ENCODE assay signal across 8 cellular contexts in genomic region chr16:12573730-12574383, GRCh38.
DNase-seq lines count a peak whose midpoint lies in the region; ATAC-seq and TF ChIP-seq lines count a peak whose summit lies in the region.

No MANE protein-coding gene starts in this region.

- DNase-seq in SIG-M5 treated with dmso at 0.1 percent for 504 hours (lab: John Stamatoyannopoulos, UW; ENCODE audit: unreplicated experiment) = peak; percentile 41
- no peak for DNase-seq in SIG-M5 (lab: John Stamatoyannopoulos, UW)
- DNase-seq in NOMO-1 (lab: John Stamatoyannopoulos, UW; ENCODE audit: unreplicated experiment in 2 of 2) = peak; percentile 25 to 52
- peak; percentile 79 for DNase-seq in activated CD8-positive, alpha-beta memory T cell treated with anti-CD3 and anti-CD28 coated beads, Interleukin-2, amount 10 ng/mL, durations not matched to agents 7 days and 5 days
- peak; percentile 30 for DNase-seq in fibroblast of mammary gland (ENCODE audit: low read depth)
- peak; percentile 51 for DNase-seq in transverse colon

- H3K4me3 Mint-ChIP-seq in activated CD8-positive, alpha-beta memory T cell treated with anti-CD3 and anti-CD28 coated beads, Interleukin-2, amount 10 ng/mL, durations not matched to agents 7 days and 5 days = no peak overlapping the region

- peak; percentile 75 for ATAC-seq in activated CD8-positive, alpha-beta memory T cell treated with anti-CD3 and anti-CD28 coated beads, Interleukin-2, amount 10 ng/mL, durations not matched to agents 7 days and 5 days
- ATAC-seq in GM19324 (IDR thresholded peaks at IDR 0.05; ENCODE audit: low FRiP score, unreplicated experiment) = no peak

- no peak for TF ChIP-seq POLR2A in transverse colon (IDR thresholded peaks at IDR 0.05)

- H3K27me3 ChIP-seq in neutrophil (no peaks in the 10 kb centered on the region), transverse colon (no peaks in the 10 kb centered on the region)

- H3K36me3 Mint-ChIP-seq in activated CD8-positive, alpha-beta memory T cell treated with anti-CD3 and anti-CD28 coated beads, Interleukin-2, amount 10 ng/mL, durations not matched to agents 7 days and 5 days = peaks cover 4% of the 10 kb centered on the region

- H3K4me1 ChIP-seq in neutrophil (ENCODE audit: control insufficient read depth in 1 of 2, insufficient read depth in 1 of 2, low read depth in 1 of 2, low read length in 1 of 2) (peaks cover 6 to 17% of the 10 kb centered on the region in 2 experiments), transverse colon (no peaks in the 10 kb centered on the region)

- H3K9me3 ChIP-seq in neutrophil (no peaks in the 10 kb centered on the region), transverse colon (no peaks in the 10 kb centered on the region)

- CTCF ChIA-PET in activated CD8-positive, alpha-beta memory T cell treated with anti-CD3 and anti-CD28 coated beads, Interleukin-2, amount 10 ng/mL, durations not matched to agents 7 days and 5 days (lab: Charles Lee) = interaction anchor here (1.1 to 2.9 kb wide), 10 partner anchors 9 to 479 kb away, joined by 3 to 24 read pairs (median 5); no protein-coding TSS in a partner anchor

- H3K9me3 Mint-ChIP-seq in activated CD8-positive, alpha-beta memory T cell treated with anti-CD3 and anti-CD28 coated beads, Interleukin-2, amount 10 ng/mL, durations not matched to agents 7 days and 5 days (ENCODE audit: low read depth) = no peaks in the 10 kb centered on the region

- H3K27me3 Mint-ChIP-seq in activated CD8-positive, alpha-beta memory T cell treated with anti-CD3 and anti-CD28 coated beads, Interleukin-2, amount 10 ng/mL, durations not matched to agents 7 days and 5 days = no peaks in the 10 kb centered on the region

- H3K36me3 ChIP-seq in neutrophil (no peaks in the 10 kb centered on the region), transverse colon (no peaks in the 10 kb centered on the region)

- TF ChIP-seq CTCF in fibroblast of mammary gland (conservative IDR thresholded peaks at IDR 0.05; ENCODE audit: control insufficient read depth, insufficient read depth, low read depth, low read length) (peak; percentile 64), neutrophil (IDR thresholded peaks at IDR 0.05) (peak; percentile 53), transverse colon (IDR thresholded peaks at IDR 0.05) (peak; percentile 20 to 55 (median 37))

- H3K27ac ChIP-seq in neutrophil (peak overlapping the region; percentile 68), transverse colon (no peak overlapping the region)

- no peak for TF ChIP-seq EP300 in transverse colon (IDR thresholded peaks at IDR 0.05; ENCODE audit: low read depth)

- WGBS in transverse colon (ENCODE audit: low coverage in 1 of 2), 2 donors = 46 to 78% methylated on average over 1 to 12 of the region's 12 CpGs

- H3K4me3 ChIP-seq in fibroblast of mammary gland (ENCODE audit: control insufficient read depth, low read depth, low read length) = no peak overlapping the region
- H3K4me3 ChIP-seq in neutrophil (ENCODE audit: low read depth in 1 of 2, low read length in 1 of 2) = peak overlapping the region in 1 of 2 experiments; percentile 14
- no peak overlapping the region for H3K4me3 ChIP-seq in transverse colon

- intact Hi-C loops in transverse colon (cut with DNase I; ENCODE audit: low total_unique reads) = loop anchor here (2.0 kb wide), 1 partner anchor 67 kb away; no protein-coding TSS in a partner anchor

- peak overlapping the region; percentile 24 for H3K27ac Mint-ChIP-seq in activated CD8-positive, alpha-beta memory T cell treated with anti-CD3 and anti-CD28 coated beads, Interleukin-2, amount 10 ng/mL, durations not matched to agents 7 days and 5 days

- peaks cover 22% of the 10 kb centered on the region for H3K4me1 Mint-ChIP-seq in activated CD8-positive, alpha-beta memory T cell treated with anti-CD3 and anti-CD28 coated beads, Interleukin-2, amount 10 ng/mL, durations not matched to agents 7 days and 5 days

- in situ Hi-C loops in transverse colon (cut with MboI; ENCODE audit: low pct_ligation_motif_present in 1 of 4, low pct_unique_long_range_greater_than_20kb in 1 of 4, low sequenced_read_pairs in 3 of 4) = no loop called here
